In the genomic region with DNA sequence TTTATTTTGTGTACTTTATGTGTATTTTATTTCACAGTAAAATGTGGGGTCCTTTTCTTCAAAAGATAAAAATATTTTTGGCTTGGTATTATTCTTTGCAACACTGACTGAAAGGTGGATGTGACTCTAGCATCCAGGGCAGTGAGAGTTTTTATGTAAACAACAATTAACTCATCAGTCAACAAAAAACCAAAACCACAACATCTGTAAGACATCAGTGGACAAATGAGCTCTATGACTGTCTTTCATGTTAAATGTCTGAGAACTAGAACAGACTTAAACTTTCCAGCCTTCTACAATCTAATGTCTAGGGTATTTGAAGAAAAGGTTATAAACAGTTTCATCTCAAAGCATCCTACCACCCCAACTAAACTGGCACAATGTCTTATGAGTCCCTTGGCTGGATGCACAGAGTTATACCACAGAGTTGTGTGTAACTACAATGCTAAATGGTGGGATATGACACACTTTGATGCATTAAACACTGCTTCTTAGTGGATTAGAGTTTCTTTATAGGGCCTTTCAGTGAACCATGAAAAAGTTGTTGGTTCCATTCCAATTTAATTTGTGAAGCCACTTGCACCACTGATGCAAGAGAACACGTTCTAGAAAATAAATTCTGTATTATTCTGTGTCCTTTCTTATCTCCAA, we compare ENCODE assay signal across 26 cellular contexts.
DNase-seq lines count a peak whose midpoint lies in the region; ATAC-seq, FAIRE-seq and TF ChIP-seq lines count a peak whose summit lies in the region.
"Had no signal": no experiment of that assay in that cellular context is flagged by ENCODE, and none has a peak within 500 bp of the region (broad histone marks: within the 10 kb centered on the region; RNA-seq: fewer than 3 reads in every experiment).

No MANE protein-coding gene starts in this region.

- intact Hi-C loops in gastrocnemius medialis (cut with DNase I; ENCODE audit: low total_unique reads) = no loop called here
- intact Hi-C loops in activated T-helper 2 cell treated with anti-CD3 and anti-CD28 coated beads, Interferon-gamma antibody, Interleukin-2, Interleukin-4, amounts not matched to agents 10 μg/mL and 5 μg/mL and 100 μg/mL, durations not matched to agents 14 hours and 24 hours and 36 hours (cut with micrococcal nuclease) = no loop called here

- no peak overlapping the region for H2BK120ac ChIP-seq in neuronal stem cell (ENCODE audit: low read depth, low read length)

- H3K4ac ChIP-seq in neuronal stem cell (ENCODE audit: low read length) = no peak overlapping the region

- H3K27me3 Mint-ChIP-seq in activated T-helper 2 cell treated with anti-CD3 and anti-CD28 coated beads, Interferon-gamma antibody, Interleukin-2, Interleukin-4, amounts not matched to agents 10 μg/mL and 5 μg/mL and 100 μg/mL, durations not matched to agents 14 hours and 24 hours and 36 hours (ENCODE audit: low read depth) = no peaks in the 10 kb centered on the region

- TF ChIP-seq POLR2A in H54 (IDR thresholded peaks at IDR 0.05; ENCODE audit: low read depth, low read length) = no peak
- no peak for TF ChIP-seq POLR2A in gastrocnemius medialis (IDR thresholded peaks at IDR 0.05)

- H3K4me1 Mint-ChIP-seq in activated T-helper 2 cell treated with anti-CD3 and anti-CD28 coated beads, Interferon-gamma antibody, Interleukin-2, Interleukin-4, amounts not matched to agents 10 μg/mL and 5 μg/mL and 100 μg/mL, durations not matched to agents 14 hours and 24 hours and 36 hours (ENCODE audit: low read depth) = no peaks in the 10 kb centered on the region
- H3K4me1 Mint-ChIP-seq: CD4-positive, CD25-positive, alpha-beta regulatory T cell; IgD-negative memory B cell had no signal

- H3K36me3 Mint-ChIP-seq in activated T-helper 2 cell treated with anti-CD3 and anti-CD28 coated beads, Interferon-gamma antibody, Interleukin-2, Interleukin-4, amounts not matched to agents 10 μg/mL and 5 μg/mL and 100 μg/mL, durations not matched to agents 14 hours and 24 hours and 36 hours (ENCODE audit: low read depth) = no peaks in the 10 kb centered on the region
- H3K36me3 Mint-ChIP-seq: CD4-positive, CD25-positive, alpha-beta regulatory T cell; IgD-negative memory B cell had no signal

- H3K4me1 ChIP-seq in neuronal stem cell (ENCODE audit: control insufficient read depth in 2 of 2, insufficient read depth in 1 of 2, low read depth in 1 of 2, low read length in 2 of 2) = peaks cover 0 to 15% of the 10 kb centered on the region in 2 donors
- H3K4me1 ChIP-seq in gastrocnemius medialis = no peaks in the 10 kb centered on the region
- H3K4me1 ChIP-seq: BE2C had no signal

- H3K27ac ChIP-seq in neuronal stem cell (replicated peaks; ENCODE audit: low read length) (no peak overlapping the region), gastrocnemius medialis (no peak overlapping the region)
- H3K27ac ChIP-seq: PC-9, RWPE1 had no signal

- in situ Hi-C loops in gastrocnemius medialis (cut with MboI; ENCODE audit: low sequenced_read_pairs in 4 of 4) = no loop called here

- H3K36me3 ChIP-seq in neuronal stem cell (replicated peaks in 1 of 2; ENCODE audit: control insufficient read depth in 2 of 2, insufficient read depth in 2 of 2, low read length in 2 of 2) = no peaks in the 10 kb centered on the region
- no peaks in the 10 kb centered on the region for H3K36me3 ChIP-seq in gastrocnemius medialis
- H3K36me3 ChIP-seq: BE2C had no signal

- no peak overlapping the region for H2BK5ac ChIP-seq in neuronal stem cell (ENCODE audit: low read length)

- no peak overlapping the region for H4K8ac ChIP-seq in neuronal stem cell (ENCODE audit: low read depth, low read length)

- no peak for ATAC-seq in gastrocnemius medialis

- no peak overlapping the region for H3K4me3 ChIP-seq in AG10803 (ENCODE audit: low read length)
- H3K4me3 ChIP-seq in neuronal stem cell (ENCODE audit: low read length in 2 of 2) = no peak overlapping the region
- no peak overlapping the region for H3K4me3 ChIP-seq in gastrocnemius medialis
- H3K4me3 ChIP-seq: PC-9 had no signal

- no CpG with 5 or more reads among the region's 1 CpG for WGBS in neuronal stem cell (ENCODE audit: extremely low coverage in 2 of 2, insufficient read length in 2 of 2, insufficient replicate concordance in 1 of 2), 2 donors

- H3K79me1 ChIP-seq in neuronal stem cell (ENCODE audit: low read depth, low read length) = no peaks in the 10 kb centered on the region

- H3K9me3 ChIP-seq in neuronal stem cell (replicated peaks in 1 of 2; ENCODE audit: control insufficient read depth in 2 of 2, insufficient read depth in 1 of 2, low read depth in 1 of 2, low read length in 2 of 2) = peaks cover 0 to 10% of the 10 kb centered on the region in 2 donors
- no peaks in the 10 kb centered on the region for H3K9me3 ChIP-seq in gastrocnemius medialis
- H3K9me3 ChIP-seq: BE2C had no signal

- FAIRE-seq in H54 (lab: Jason Lieb, UNC) = peak; percentile 15
- FAIRE-seq in endometrium (lab: Jason Lieb, UNC) = peak; percentile 91
- FAIRE-seq: GM19239 had no signal

- no peak overlapping the region for H3K9ac ChIP-seq in neuronal stem cell (ENCODE audit: low read depth, low read length, poor library complexity)

- no peak for TF ChIP-seq CTCF in AG10803 (conservative IDR thresholded peaks at IDR 0.05; ENCODE audit: low read length)
- TF ChIP-seq CTCF in gastrocnemius medialis (IDR thresholded peaks at IDR 0.05 in 4 of 5, conservative IDR thresholded peaks at IDR 0.05 in 1 of 5) = no peak

- H2AK5ac ChIP-seq in neuronal stem cell (ENCODE audit: low read depth, low read length) = no peak overlapping the region

- H3K4me3 Mint-ChIP-seq in activated T-helper 2 cell treated with anti-CD3 and anti-CD28 coated beads, Interferon-gamma antibody, Interleukin-2, Interleukin-4, amounts not matched to agents 10 μg/mL and 5 μg/mL and 100 μg/mL, durations not matched to agents 14 hours and 24 hours and 36 hours (ENCODE audit: low read depth) = no peak overlapping the region
- H3K4me3 Mint-ChIP-seq: CD4-positive, CD25-positive, alpha-beta regulatory T cell; IgD-negative memory B cell had no signal

- H4K91ac ChIP-seq in neuronal stem cell (ENCODE audit: low read depth, low read length, poor library complexity) = no peak overlapping the region

- H2AFZ ChIP-seq in neuronal stem cell (ENCODE audit: low read length) = peak overlapping the region; percentile 1
- H2AFZ ChIP-seq: PC-9 had no signal

- no peak overlapping the region for H3K23ac ChIP-seq in neuronal stem cell (ENCODE audit: low read depth, low read length, poor library complexity)

- H3K27me3 ChIP-seq in neuronal stem cell (ENCODE audit: control insufficient read depth in 3 of 3, insufficient read depth in 3 of 3, low read depth in 1 of 3, low read length in 3 of 3) = no peaks in the 10 kb centered on the region
- no peaks in the 10 kb centered on the region for H3K27me3 ChIP-seq in gastrocnemius medialis
- H3K27me3 ChIP-seq: BE2C had no signal

- H3K14ac ChIP-seq in neuronal stem cell (ENCODE audit: low read length) = no peak overlapping the region

- no peak overlapping the region for H3K4me2 ChIP-seq in neuronal stem cell (ENCODE audit: insufficient read depth, low read length, poor library complexity, severe bottlenecking)
- H3K4me2 ChIP-seq: PC-9 had no signal

- no peak overlapping the region for H2BK12ac ChIP-seq in neuronal stem cell (ENCODE audit: low read length)

- peak; percentile 17 for DNase-seq in AG10803 (ENCODE audit: low read depth)
- no peak for DNase-seq in H54 (ENCODE audit: insufficient read length, low spot score)
- no peak for DNase-seq in neuronal stem cell (ENCODE audit: low spot score)
- no peak for DNase-seq in gastrocnemius medialis
- DNase-seq in stimulated activated CD4-positive, alpha-beta T cell treated with anti-CD3 and anti-CD28 coated beads, Interleukin-4, amount 100 ng/mL, for 4 hours = no peak
- DNase-seq in activated T-helper 2 cell treated with anti-CD3 and anti-CD28 coated beads, Interferon-gamma antibody, Interleukin-2, Interleukin-4, amounts not matched to agents 10 μg/mL and 5 μg/mL and 100 μg/mL, durations not matched to agents 14 hours and 24 hours and 36 hours (ENCODE audit: low spot score) = no peak
- no peak for DNase-seq in NCI-H69 (lab: John Stamatoyannopoulos, UW)
- DNase-seq: 8988T; BE2C; CD4-positive, CD25-positive, alpha-beta regulatory T cell; COR-L47; DMS 273 treated with DMSO at 0.1 percent for 48 hours; GDM1; H7; Karpas-422; NCI-H1048; NCI-H1436 treated with DMSO at 0.1 percent for 48 hours; NCI-H2029; NCI-H345; NCI-H524 treated with DMSO at 0.1 percent for 48 hours; PC-9; SIG-M5 had no signal

- no peaks in the 10 kb centered on the region for H3K9me3 Mint-ChIP-seq in activated T-helper 2 cell treated with anti-CD3 and anti-CD28 coated beads, Interferon-gamma antibody, Interleukin-2, Interleukin-4, amounts not matched to agents 10 μg/mL and 5 μg/mL and 100 μg/mL, durations not matched to agents 14 hours and 24 hours and 36 hours

- H3K27ac Mint-ChIP-seq in activated T-helper 2 cell treated with anti-CD3 and anti-CD28 coated beads, Interferon-gamma antibody, Interleukin-2, Interleukin-4, amounts not matched to agents 10 μg/mL and 5 μg/mL and 100 μg/mL, durations not matched to agents 14 hours and 24 hours and 36 hours = no peak overlapping the region
- H3K27ac Mint-ChIP-seq: CD4-positive, CD25-positive, alpha-beta regulatory T cell; IgD-negative memory B cell had no signal

- no peak overlapping the region for H2BK15ac ChIP-seq in neuronal stem cell (ENCODE audit: low read length)

- H3K18ac ChIP-seq in neuronal stem cell (ENCODE audit: low read length) = no peak overlapping the region
